In the genomic region with DNA sequence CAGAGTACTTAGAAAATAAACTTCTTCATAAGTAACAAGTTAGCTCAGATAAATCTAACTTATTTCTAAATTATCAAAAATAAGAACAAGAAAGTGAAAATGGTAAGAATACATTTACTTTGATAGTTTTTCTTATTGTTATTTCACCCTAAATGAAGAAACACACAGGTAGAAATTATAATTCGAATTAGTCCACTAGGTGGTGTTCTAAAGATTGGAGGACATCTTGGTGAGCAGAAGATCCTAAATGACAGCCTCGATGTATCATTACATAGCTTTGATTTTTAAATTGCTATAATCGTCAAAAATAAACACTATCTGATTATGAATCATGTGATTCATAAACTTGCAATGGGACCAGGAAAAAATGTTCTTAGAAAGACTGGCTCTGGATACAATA, we compare ENCODE assay signal across 10 cellular contexts.
DNase-seq lines count a peak whose midpoint lies in the region; ATAC-seq and TF ChIP-seq lines count a peak whose summit lies in the region.
"Had no signal": no experiment of that assay in that cellular context is flagged by ENCODE, and none has a peak within 500 bp of the region (broad histone marks: within the 10 kb centered on the region; RNA-seq: fewer than 3 reads in every experiment).

No MANE protein-coding gene starts in this region.

- H3K79me2 ChIP-seq in MM.1S (ENCODE audit: low read length) = no peaks in the 10 kb centered on the region

- H3K9ac ChIP-seq in MM.1S (ENCODE audit: low read length) = no peak overlapping the region

- H3K4me3 ChIP-seq in MM.1S (ENCODE audit: low read length) (no peak overlapping the region), fibroblast of villous mesenchyme (ENCODE audit: low read depth, low read length) (no peak overlapping the region)
- H3K4me3 ChIP-seq: skin epidermis had no signal

- H4K20me1 ChIP-seq in MM.1S (ENCODE audit: insufficient read depth, low read length) = no peaks in the 10 kb centered on the region

- H3K4me1 ChIP-seq in MM.1S (ENCODE audit: low read length) = no peaks in the 10 kb centered on the region

- peak; percentile 60 for ATAC-seq in GM19035 (IDR thresholded peaks at IDR 0.05; ENCODE audit: unreplicated experiment)

- TF ChIP-seq CTCF in MM.1S (IDR thresholded peaks at IDR 0.05; ENCODE audit: low read length) (peak; percentile 45), fibroblast of villous mesenchyme (IDR thresholded peaks at IDR 0.05; ENCODE audit: insufficient read depth, low read depth, low read length) (peak; percentile 8)

- H3K4me2 ChIP-seq in MM.1S (ENCODE audit: low read depth, low read length) = no peak overlapping the region

- no peaks in the 10 kb centered on the region for H3K9me2 ChIP-seq in MM.1S (replicated peaks; ENCODE audit: insufficient read depth, low read length)

- H3K36me3 ChIP-seq in MM.1S (replicated peaks; ENCODE audit: insufficient read depth, low read length) = no peaks in the 10 kb centered on the region

- H2AFZ ChIP-seq in MM.1S (ENCODE audit: low read length) = no peak overlapping the region

- DNase-seq in AG08395 (ENCODE audit: low spot score) (peak; percentile 7), MM.1S (peak; percentile 50), fibroblast of villous mesenchyme (ENCODE audit: low read depth) (no peak), T-helper 1 cell (no peak), MV-4-11 (lab: John Stamatoyannopoulos, UW) (no peak), anterior cingulate cortex (lab: John Stamatoyannopoulos, UW) (no peak), hepatic stellate cell (ENCODE audit: low spot score) (no peak)
- DNase-seq: SHP77 treated with DMSO at 0.1 percent for 48 hours had no signal

- no peaks in the 10 kb centered on the region for H3K27me3 ChIP-seq in MM.1S (replicated peaks; ENCODE audit: insufficient read depth, low read length)

- no peaks in the 10 kb centered on the region for H3K9me3 ChIP-seq in MM.1S (replicated peaks; ENCODE audit: insufficient read depth, low read length)

- no peak overlapping the region for H3K27ac ChIP-seq in MM.1S (ENCODE audit: low read length)
- H3K27ac ChIP-seq: skin epidermis had no signal

- H3F3A ChIP-seq in MM.1S (ENCODE audit: insufficient read depth, low read length) = no peaks in the 10 kb centered on the region

Comparison
In these comparisons a context has a peak if more than half of its experiments do, and no peak if none do; other contexts are left out.
1. DNase-seq: peak in AG08395 (single experiment) and MM.1S (single experiment); none in fibroblast of villous mesenchyme (single experiment), T-helper 1 cell (0 of 5), MV-4-11 (single experiment), anterior cingulate cortex (0 of 58) and hepatic stellate cell (single experiment).